In genomic region chr6:154491567-154492470, GRCh38 we compare ENCODE assay signal across 17 cellular contexts. TPM values are rescaled to one million over a fixed set of nuclear protein-coding genes. Genes with fewer than 3 reads are reported as not detected.
A peak's percentile ranks its signal among the peaks of the same experiment; 100 is the strongest.
DNase-seq lines count a peak whose midpoint lies in the region; ATAC-seq and TF ChIP-seq lines count a peak whose summit lies in the region.
"Had no signal": no experiment of that assay in that cellular context is flagged by ENCODE, and none has a peak within 500 bp of the region (broad histone marks: within the 10 kb centered on the region; RNA-seq: fewer than 3 reads in every experiment).

No MANE protein-coding gene starts in this region.

- no peaks in the 10 kb centered on the region for H3K9me3 ChIP-seq in adipocyte (ENCODE audit: control insufficient read depth, low read length)
- no peaks in the 10 kb centered on the region for H3K9me3 ChIP-seq in osteoblast (ENCODE audit: low read depth, low read length)
- H3K9me3 ChIP-seq: colonic mucosa, heart right ventricle had no signal

- H4K20me1 ChIP-seq in osteoblast (ENCODE audit: insufficient read depth, low read length) = no peaks in the 10 kb centered on the region

- H3K36me3 ChIP-seq in adipocyte (ENCODE audit: control insufficient read depth, insufficient read depth, low read length, severe bottlenecking) (no peaks in the 10 kb centered on the region), osteoblast (ENCODE audit: insufficient read depth, low read length) (no peaks in the 10 kb centered on the region)
- H3K36me3 ChIP-seq: colonic mucosa, heart right ventricle had no signal

- peak; percentile 39 for DNase-seq in adipocyte (ENCODE audit: low read depth)
- peak; percentile 88 for DNase-seq in osteoblast (ENCODE audit: insufficient read length, low spot score, missing footprints)
- DNase-seq in erythroblast (lab: John Stamatoyannopoulos, UW) = no peak
- DNase-seq in ecto neural progenitor cell (ENCODE audit: low spot score) = no peak
- DNase-seq: amniotic stem cell; colonic mucosa; heart right ventricle; NCI-H1694; NCI-H774; right cardiac atrium; stimulated activated CD4-positive, alpha-beta T cell treated with anti-CD3 and anti-CD28 coated beads, Interleukin-1b, Interleukin-23, amount 100 ng/mL, for 48 hours; T-cell had no signal

- H3K4me3 ChIP-seq in adipocyte (ENCODE audit: low read length) (no peak overlapping the region), osteoblast (ENCODE audit: insufficient read depth, low read length) (peak overlapping the region; percentile 22)
- H3K4me3 ChIP-seq: BLaER1 treated with 17β-estradiol and CSF1 and Interleukin-3, amounts not matched to agents 10 nM and 100 nM; colonic mucosa; heart right ventricle had no signal

- peaks cover 17% of the 10 kb centered on the region for H3K79me2 ChIP-seq in osteoblast (ENCODE audit: insufficient read depth, low read length)

- no peak overlapping the region for H3K9ac ChIP-seq in adipocyte (ENCODE audit: low read length)
- H3K9ac ChIP-seq: BLaER1 treated with 17β-estradiol and CSF1 and Interleukin-3, amounts not matched to agents 10 nM and 100 nM had no signal

- no peak overlapping the region for H2AFZ ChIP-seq in osteoblast (ENCODE audit: low read length)

- H3K4me2 ChIP-seq in osteoblast (ENCODE audit: insufficient read depth, low read length) = peak overlapping the region; percentile 47
- H3K4me2 ChIP-seq: BLaER1 treated with 17β-estradiol and CSF1 and Interleukin-3, amounts not matched to agents 10 nM and 100 nM had no signal

- TF ChIP-seq POLR2A in erythroblast (IDR thresholded peaks at IDR 0.05; ENCODE audit: low read length) = no peak

- peak; percentile 52 for ATAC-seq in GM18909 (IDR thresholded peaks at IDR 0.05; ENCODE audit: poor library complexity, unreplicated experiment)
- ATAC-seq in HG03159 (IDR thresholded peaks at IDR 0.05; ENCODE audit: unreplicated experiment) = peak; percentile 60
- no peak for ATAC-seq in HG03196 (IDR thresholded peaks at IDR 0.05; ENCODE audit: unreplicated experiment)
- ATAC-seq: heart right ventricle, right cardiac atrium, T-cell, WTC11 had no signal

- TF ChIP-seq CTCF in osteoblast (IDR thresholded peaks at IDR 0.05; ENCODE audit: extremely low read depth, low read depth, low read length) = no peak

- peak overlapping the region; percentile 49 for H3K27ac ChIP-seq in osteoblast (ENCODE audit: low read depth, low read length)
- H3K27ac ChIP-seq: BLaER1 treated with 17β-estradiol and CSF1 and Interleukin-3, amounts not matched to agents 10 nM and 100 nM; colonic mucosa; heart right ventricle had no signal

- peaks cover 35% of the 10 kb centered on the region for H3K4me1 ChIP-seq in adipocyte (ENCODE audit: control insufficient read depth, insufficient read depth, low read length)
- H3K4me1 ChIP-seq in osteoblast (ENCODE audit: insufficient read depth, low read length) = peaks cover 33% of the 10 kb centered on the region
- H3K4me1 ChIP-seq: colonic mucosa had no signal

- H3K27me3 ChIP-seq in adipocyte (replicated peaks; ENCODE audit: control insufficient read depth, insufficient read depth, low read length) (no peaks in the 10 kb centered on the region), osteoblast (ENCODE audit: insufficient read depth, low read length) (no peaks in the 10 kb centered on the region)
- H3K27me3 ChIP-seq: BLaER1 treated with 17β-estradiol and CSF1 and Interleukin-3, amounts not matched to agents 10 nM and 100 nM; colonic mucosa; heart right ventricle had no signal

RNA-seq across cellular contexts. Expression of gene CNKSR3, which starts 18.7 kb away (rescaled TPM):
- 4.7 and 5.4 TPM in 2 replicates for total RNA-seq in osteoblast

Comparison
In these comparisons a context has a peak if more than half of its experiments do, and no peak if none do; other contexts are left out.
1. DNase-seq: peak in adipocyte (single experiment) and osteoblast (single experiment); none in erythroblast (0 of 2) and ecto neural progenitor cell (single experiment).